In genomic region chr11:85751738-85752137, GRCh38 we compare ENCODE assay signal across 20 cellular contexts. TPM values are rescaled to one million over a fixed set of nuclear protein-coding genes. Genes with fewer than 3 reads are reported as not detected.
DNase-seq lines count a peak whose midpoint lies in the region; ATAC-seq, FAIRE-seq and TF ChIP-seq lines count a peak whose summit lies in the region.
"Had no signal": no experiment of that assay in that cellular context is flagged by ENCODE, and none has a peak within 500 bp of the region (broad histone marks: within the 10 kb centered on the region; RNA-seq: fewer than 3 reads in every experiment).

No MANE protein-coding gene starts in this region.

- no peak overlapping the region for H2AFZ ChIP-seq in Loucy (ENCODE audit: low read length)

- ATAC-seq in central memory CD8-positive, alpha-beta T cell (replicated peaks; ENCODE audit: extremely low read depth, poor library complexity, severe bottlenecking) = no peak
- ATAC-seq: left cardiac atrium, right cardiac atrium had no signal

- no peak for DNase-seq in activated T-cell treated with anti-CD3 and anti-CD28 coated beads, Interleukin-2, amount 50 U/mL, for 24 hours
- no peak for DNase-seq in activated T-cell treated with anti-CD3 and anti-CD28 coated beads, Interleukin-2, amount 50 U/mL, for 1 hour
- DNase-seq in central memory CD8-positive, alpha-beta T cell (ENCODE audit: low spot score in 2 of 2) = no peak
- no peak for DNase-seq in spleen
- no peak for DNase-seq in AG08396 (ENCODE audit: low spot score)
- no peak for DNase-seq in GM12891 (ENCODE audit: insufficient read length, low spot score)
- DNase-seq in GM13976 (ENCODE audit: low spot score) = no peak
- DNase-seq: H7, left cardiac atrium, MV-4-11, NCI-H1930, NCI-H446 treated with DMSO at 0.1 percent for 48 hours, right cardiac atrium, SHP77 had no signal

- H3K4me3 ChIP-seq in Loucy (ENCODE audit: low read length, poor library complexity, severe bottlenecking) = no peak overlapping the region
- no peak overlapping the region for H3K4me3 ChIP-seq in spleen
- H3K4me3 ChIP-seq: ascending aorta, vagina had no signal

- peaks cover 7% of the 10 kb centered on the region for H3K36me3 Mint-ChIP-seq in activated T-cell treated with anti-CD3 and anti-CD28 coated beads, Interleukin-2, amount 50 U/mL, for 24 hours (ENCODE audit: low read depth)
- H3K36me3 Mint-ChIP-seq in central memory CD8-positive, alpha-beta T cell (ENCODE audit: insufficient read depth) = peaks cover 24% of the 10 kb centered on the region

- no peaks in the 10 kb centered on the region for H3K79me2 ChIP-seq in Loucy (ENCODE audit: insufficient read depth, low read length)

- H3K4me2 ChIP-seq in Loucy (ENCODE audit: low read depth, low read length, poor library complexity, severe bottlenecking) = peak overlapping the region; percentile 59

- 89 to 100% (median 95%) methylated on average over 1 of the region's 1 CpG for WGBS in spleen, 5 donors

- peak overlapping the region; percentile 62 for H3K4me3 Mint-ChIP-seq in activated T-cell treated with anti-CD3 and anti-CD28 coated beads, Interleukin-2, amount 50 U/mL, for 24 hours
- peak overlapping the region; percentile 72 for H3K4me3 Mint-ChIP-seq in central memory CD8-positive, alpha-beta T cell

- H3K36me3 ChIP-seq in Loucy (ENCODE audit: insufficient read depth, low read length) = no peaks in the 10 kb centered on the region
- peaks cover 0 to 4% (median 0%) of the 10 kb centered on the region in 6 donors for H3K36me3 ChIP-seq in spleen
- H3K36me3 ChIP-seq: ascending aorta, neutrophil, vagina had no signal

- FAIRE-seq in GM12891 (lab: Jason Lieb, UNC) = no peak
- FAIRE-seq: endometrium, frontal cortex had no signal

- H3F3A ChIP-seq in Loucy (ENCODE audit: low read depth) = 0 out of 2 replicates have a peak, but pooled peaks cover 2% of the 10 kb centered on the region

- TF ChIP-seq CTCF in Loucy (conservative IDR thresholded peaks at IDR 0.05; ENCODE audit: low read length) = no peak
- TF ChIP-seq CTCF in spleen (IDR thresholded peaks at IDR 0.05 in 8 of 11, conservative IDR thresholded peaks at IDR 0.05 in 3 of 11) = no peak
- TF ChIP-seq CTCF in GM13976 (IDR thresholded peaks at IDR 0.05; ENCODE audit: borderline replicate concordance, control extremely low read depth, extremely low read depth, insufficient read depth, missing control alignments) = no peak

- H3K27me3 ChIP-seq in Loucy (ENCODE audit: insufficient read depth, low read length, poor library complexity, severe bottlenecking) = peaks cover 34% of the 10 kb centered on the region
- peaks cover 0 to 23% (median 0%) of the 10 kb centered on the region in 7 donors for H3K27me3 ChIP-seq in spleen (replicated peaks in 1 of 7)
- H3K27me3 ChIP-seq: ascending aorta, neutrophil, vagina had no signal

- H3K4me1 ChIP-seq in Loucy (ENCODE audit: insufficient read depth, low read length, poor library complexity, severe bottlenecking) (peaks cover 72% of the 10 kb centered on the region), spleen (peaks cover 27 to 77% (median 45%) of the 10 kb centered on the region in 6 donors)
- H3K4me1 ChIP-seq: vagina had no signal

- peak overlapping the region; percentile 10 for H3K9ac ChIP-seq in Loucy (ENCODE audit: low read depth, low read length, poor library complexity, severe bottlenecking)

- intact Hi-C loops in spleen (cut with DNase I; ENCODE audit: low total_unique reads) = no loop called here

- no peaks in the 10 kb centered on the region for H3K9me2 ChIP-seq in Loucy (replicated peaks; ENCODE audit: low read depth, low read length)

- in situ Hi-C loops in GM13976 (cut with MboI; ENCODE audit: low sequenced_read_pairs, unreplicated experiment) = no loop called here

- no peaks in the 10 kb centered on the region for H3K9me3 Mint-ChIP-seq in activated T-cell treated with anti-CD3 and anti-CD28 coated beads, Interleukin-2, amount 50 U/mL, for 24 hours
- H3K9me3 Mint-ChIP-seq in central memory CD8-positive, alpha-beta T cell = no peaks in the 10 kb centered on the region

- TF ChIP-seq POLR2A in spleen (IDR thresholded peaks at IDR 0.05) (no peak), GM12891 (IDR thresholded peaks at IDR 0.05; ENCODE audit: low read depth, low read length) (no peak)

- H3K27ac Mint-ChIP-seq in activated T-cell treated with anti-CD3 and anti-CD28 coated beads, Interleukin-2, amount 50 U/mL, for 24 hours = peak overlapping the region; percentile 95
- H3K27ac Mint-ChIP-seq in central memory CD8-positive, alpha-beta T cell (ENCODE audit: low read depth) = peak overlapping the region; percentile 93

- H3K27ac ChIP-seq in spleen = peak overlapping the region in 6 of 8 donors; percentile 10 to 80 (median 53)
- H3K27ac ChIP-seq: ascending aorta, neutrophil, vagina had no signal

- no peaks in the 10 kb centered on the region for H4K20me1 ChIP-seq in Loucy (ENCODE audit: insufficient read depth, low read length, poor library complexity, severe bottlenecking)

- H3K9me3 ChIP-seq in Loucy (ENCODE audit: insufficient read depth, low read depth, low read length) (no peaks in the 10 kb centered on the region), spleen (no peaks in the 10 kb centered on the region)
- H3K9me3 ChIP-seq: ascending aorta, neutrophil, vagina had no signal

- H3K4me1 Mint-ChIP-seq in activated T-cell treated with anti-CD3 and anti-CD28 coated beads, Interleukin-2, amount 50 U/mL, for 24 hours (ENCODE audit: low read depth) = peaks cover 96% of the 10 kb centered on the region
- peaks cover 76% of the 10 kb centered on the region for H3K4me1 Mint-ChIP-seq in central memory CD8-positive, alpha-beta T cell

- no peaks in the 10 kb centered on the region for H3K27me3 Mint-ChIP-seq in activated T-cell treated with anti-CD3 and anti-CD28 coated beads, Interleukin-2, amount 50 U/mL, for 24 hours
- H3K27me3 Mint-ChIP-seq in central memory CD8-positive, alpha-beta T cell = no peaks in the 10 kb centered on the region

TF ChIP-seq in GM12891, 5 proteins besides CTCF, POLR2A, EP300 and RAD21:
- no peak for TF ChIP-seq PAX5 (IDR thresholded peaks at IDR 0.05; ENCODE audit: insufficient read depth, low read length, severe bottlenecking)
- TF ChIP-seq TAF1 (IDR thresholded peaks at IDR 0.05; ENCODE audit: low read depth, low read length) = no peak
- no peak for TF ChIP-seq SPI1 (IDR thresholded peaks at IDR 0.05; ENCODE audit: low read depth, low read length)
- no peak for TF ChIP-seq POU2F2 (IDR thresholded peaks at IDR 0.05; ENCODE audit: low read depth, low read length)
- TF ChIP-seq POLR2AphosphoS5 (IDR thresholded peaks at IDR 0.05; ENCODE audit: low read depth, low read length) = no peak

RNA-seq across cellular contexts. Expression of gene SYTL2, which starts 59.2 kb away (rescaled TPM):
- total RNA-seq in spleen = 100 to 1,000 TPM in 1 of 7 donors, 10 to 100 TPM in 6; 20.4 to 176 (median 31.1) TPM
- polyA plus RNA-seq in spleen = 1 to 10 TPM; 2.7 to 4.5 (median 3.1) TPM
- 0.15 TPM for polyA plus RNA-seq in GM12891 (2012; ENCODE audit: low read depth, missing spikeins)
